Comparison of ENCODE assay signal across 16 cellular contexts in genomic region chr17:48606892-48607241, GRCh38. TPM values are rescaled to one million over a fixed set of nuclear protein-coding genes. Genes with fewer than 3 reads are reported as not detected.
"Had no signal": no experiment of that assay in that cellular context is flagged by ENCODE, and none has a peak within 500 bp of the region (broad histone marks: within the 10 kb centered on the region; RNA-seq: fewer than 3 reads in every experiment).

No MANE protein-coding gene starts in this region.

- H3K9me3 ChIP-seq: body of pancreas, thoracic aorta had no signal

- H3K4me3 ChIP-seq: body of pancreas, heart left ventricle, thoracic aorta had no signal

- H3K27ac ChIP-seq: body of pancreas, heart left ventricle, thoracic aorta, WERI-Rb-1 had no signal

- H3K36me3 ChIP-seq: heart left ventricle, thoracic aorta, WERI-Rb-1 had no signal

- H3K4me3 Mint-ChIP-seq: activated naive CD8-positive, alpha-beta T cell treated with anti-CD3 and anti-CD28 coated beads for 36 hours; immature natural killer cell; natural killer cell; stimulated activated naive B cell treated with anti-CD40 and anti-IgM and Interleukin-4, amounts not matched to agents 10 μg/mL and 1 μg/mL and 100 μg/mL, for 72 hours had no signal

- DNase-seq: activated CD4-positive, alpha-beta T cell treated with anti-CD3 and anti-CD28 coated beads for 1 hour; activated naive CD8-positive, alpha-beta T cell treated with anti-CD3 and anti-CD28 coated beads for 36 hours; amygdala; body of pancreas; caudate nucleus; heart left ventricle; immature natural killer cell; mesendoderm; natural killer cell; occipital lobe; stimulated activated naive B cell treated with anti-CD40 and anti-IgM and Interleukin-4, amounts not matched to agents 10 μg/mL and 1 μg/mL and 100 μg/mL, for 72 hours; WERI-Rb-1 had no signal

- H3K9me3 Mint-ChIP-seq: activated naive CD8-positive, alpha-beta T cell treated with anti-CD3 and anti-CD28 coated beads for 36 hours; immature natural killer cell; natural killer cell; stimulated activated naive B cell treated with anti-CD40 and anti-IgM and Interleukin-4, amounts not matched to agents 10 μg/mL and 1 μg/mL and 100 μg/mL, for 72 hours had no signal

- H3K27ac Mint-ChIP-seq: activated naive CD8-positive, alpha-beta T cell treated with anti-CD3 and anti-CD28 coated beads for 36 hours; immature natural killer cell; natural killer cell; stimulated activated naive B cell treated with anti-CD40 and anti-IgM and Interleukin-4, amounts not matched to agents 10 μg/mL and 1 μg/mL and 100 μg/mL, for 72 hours had no signal

- H3K36me3 Mint-ChIP-seq: activated naive CD8-positive, alpha-beta T cell treated with anti-CD3 and anti-CD28 coated beads for 36 hours; immature natural killer cell; natural killer cell had no signal

RNA-seq across cellular contexts. Expression of gene HOXB6, which starts 2.1 kb away (rescaled TPM):
- total RNA-seq: activated naive CD8-positive, alpha-beta T cell treated with anti-CD3 and anti-CD28 coated beads for 36 hours; frontal cortex; natural killer cell; occipital lobe; T-helper 2 cell treated with Interferon-gamma antibody and Interleukin-4, amounts not matched to agents 100 ng/mL and 5 ng/mL, for 36 hours had no signal

RNA-seq across cellular contexts. Expression of gene HOXB7, which starts 4.0 kb away (rescaled TPM):
- total RNA-seq: frontal cortex, occipital lobe had no signal

RNA-seq across cellular contexts. Expression of gene HOXB8, which starts 8.2 kb away (rescaled TPM):
- total RNA-seq: activated naive CD8-positive, alpha-beta T cell treated with anti-CD3 and anti-CD28 coated beads for 36 hours; body of pancreas; frontal cortex; heart left ventricle; liver; natural killer cell; occipital lobe; T-helper 2 cell treated with Interferon-gamma antibody and Interleukin-4, amounts not matched to agents 100 ng/mL and 5 ng/mL, for 36 hours had no signal

RNA-seq across cellular contexts. Expression of gene HOXB5, which starts 13.3 kb away (rescaled TPM):
- total RNA-seq: activated naive CD8-positive, alpha-beta T cell treated with anti-CD3 and anti-CD28 coated beads for 36 hours; frontal cortex; natural killer cell; occipital lobe had no signal

RNA-seq across cellular contexts. Expression of gene HOXB3, which starts 16.8 kb away (rescaled TPM):
- total RNA-seq: frontal cortex, occipital lobe had no signal
